ENCODE assay signal across 28 cellular contexts in the genomic region with DNA sequence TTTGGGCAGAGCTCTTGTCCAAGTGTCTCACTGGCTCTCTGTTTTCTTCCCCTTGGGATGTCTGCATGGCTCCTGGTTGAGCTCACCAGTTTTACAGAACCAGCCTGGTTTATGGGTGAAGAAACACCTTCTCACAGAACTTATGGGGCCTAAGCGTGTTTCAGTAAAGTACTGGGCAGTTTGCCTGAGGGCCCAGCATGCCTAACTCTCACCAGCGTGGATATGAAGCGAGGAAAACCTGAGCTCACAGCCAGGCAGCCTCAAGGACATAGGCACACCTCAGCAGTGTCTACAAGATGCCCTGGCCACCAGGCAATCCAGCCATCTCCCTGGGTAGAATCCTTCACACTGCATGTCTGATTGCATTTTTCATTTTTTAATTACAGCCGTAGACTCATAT.
"Had no signal": no experiment of that assay in that cellular context is flagged by ENCODE, and none has a peak within 500 bp of the region (broad histone marks: within the 10 kb centered on the region; RNA-seq: fewer than 3 reads in every experiment).

No MANE protein-coding gene starts in this region.

- H3K4me3 Mint-ChIP-seq: activated CD4-positive, alpha-beta memory T cell treated with anti-CD3 and anti-CD28 coated beads, Interleukin-2, amount 10 ng/mL, durations not matched to agents 7 days and 5 days; activated CD4-positive, alpha-beta T cell treated with anti-CD3 and anti-CD28 coated beads, Interleukin-2, amount 10 ng/mL, durations not matched to agents 24 days and 14 days; activated T-cell treated with anti-CD3 and anti-CD28 coated beads, Interleukin-2, amount 50 U/mL, for 4 hours; activated T-helper 17 cell treated with anti-CD3 and anti-CD28 coated beads, Interleukin-2, amount 50 U/mL, for 72 hours; naive thymus-derived CD8-positive, alpha-beta T cell; neural progenitor cell; T-cell; T-helper 2 cell treated with Interferon-gamma antibody and Interleukin-4, amounts not matched to agents 5 μg/mL and 100 μg/mL, for 36 hours had no signal

- H3K9me3 ChIP-seq: breast epithelium, colonic mucosa, gastrocnemius medialis, left ventricle myocardium inferior, tibial nerve had no signal

- H3K4me3 ChIP-seq: breast epithelium, colonic mucosa, gastrocnemius medialis, hepatocyte, left ventricle myocardium inferior, lung, neural progenitor cell, tibial nerve had no signal

- H3K9me3 Mint-ChIP-seq: activated CD4-positive, alpha-beta memory T cell treated with anti-CD3 and anti-CD28 coated beads, Interleukin-2, amount 10 ng/mL, durations not matched to agents 7 days and 5 days; activated CD4-positive, alpha-beta T cell treated with anti-CD3 and anti-CD28 coated beads, Interleukin-2, amount 10 ng/mL, durations not matched to agents 24 days and 14 days; activated T-cell treated with anti-CD3 and anti-CD28 coated beads, Interleukin-2, amount 50 U/mL, for 4 hours; activated T-helper 17 cell treated with anti-CD3 and anti-CD28 coated beads, Interleukin-2, amount 50 U/mL, for 72 hours; naive thymus-derived CD8-positive, alpha-beta T cell; T-cell; T-helper 2 cell treated with Interferon-gamma antibody and Interleukin-4, amounts not matched to agents 5 μg/mL and 100 μg/mL, for 36 hours had no signal

- H3K27me3 Mint-ChIP-seq: activated T-helper 17 cell treated with anti-CD3 and anti-CD28 coated beads, Interleukin-2, amount 50 U/mL, for 72 hours had no signal

- H3K4me1 ChIP-seq: breast epithelium, colonic mucosa, gastrocnemius medialis, left ventricle myocardium inferior, tibial nerve had no signal

- H3K36me3 Mint-ChIP-seq: naive thymus-derived CD8-positive, alpha-beta T cell; neural progenitor cell; T-cell had no signal

- H2AFZ ChIP-seq: hepatocyte, neural progenitor cell had no signal

- H3K27ac Mint-ChIP-seq: activated CD4-positive, alpha-beta memory T cell treated with anti-CD3 and anti-CD28 coated beads, Interleukin-2, amount 10 ng/mL, durations not matched to agents 7 days and 5 days; activated CD4-positive, alpha-beta T cell treated with anti-CD3 and anti-CD28 coated beads, Interleukin-2, amount 10 ng/mL, durations not matched to agents 24 days and 14 days; activated T-helper 17 cell treated with anti-CD3 and anti-CD28 coated beads, Interleukin-2, amount 50 U/mL, for 72 hours; naive thymus-derived CD8-positive, alpha-beta T cell; neural progenitor cell; T-cell; T-helper 2 cell treated with Interferon-gamma antibody and Interleukin-4, amounts not matched to agents 5 μg/mL and 100 μg/mL, for 36 hours had no signal

- H3K4me1 Mint-ChIP-seq: activated CD4-positive, alpha-beta memory T cell treated with anti-CD3 and anti-CD28 coated beads, Interleukin-2, amount 10 ng/mL, durations not matched to agents 7 days and 5 days; activated CD4-positive, alpha-beta T cell treated with anti-CD3 and anti-CD28 coated beads, Interleukin-2, amount 10 ng/mL, durations not matched to agents 24 days and 14 days; activated T-helper 17 cell treated with anti-CD3 and anti-CD28 coated beads, Interleukin-2, amount 50 U/mL, for 72 hours; naive thymus-derived CD8-positive, alpha-beta T cell; T-cell had no signal

- H3K36me3 ChIP-seq: breast epithelium, colonic mucosa, gastrocnemius medialis, left ventricle myocardium inferior, neural progenitor cell, tibial nerve had no signal

- H3K79me2 ChIP-seq: hepatocyte had no signal

- ATAC-seq: activated T-cell treated with anti-CD3 and anti-CD28 coated beads, Interleukin-2, amount 50 U/mL, for 4 hours; activated T-helper 17 cell treated with anti-CD3 and anti-CD28 coated beads, Interleukin-2, amount 50 U/mL, for 72 hours; gastrocnemius medialis; naive thymus-derived CD8-positive, alpha-beta T cell; right cardiac atrium; T-cell had no signal

- H3K4me2 ChIP-seq: hepatocyte, neural progenitor cell had no signal

- H3K27me3 ChIP-seq: colonic mucosa, gastrocnemius medialis, hepatocyte, neural progenitor cell had no signal

- H3K27ac ChIP-seq: breast epithelium, colonic mucosa, gastrocnemius medialis, hepatocyte, left ventricle myocardium inferior, neural progenitor cell had no signal

- H3K9ac ChIP-seq: neural progenitor cell had no signal

- DNase-seq: activated CD4-positive, alpha-beta memory T cell treated with anti-CD3 and anti-CD28 coated beads, Interleukin-2, amount 10 ng/mL, durations not matched to agents 7 days and 5 days; activated CD4-positive, alpha-beta T cell treated with anti-CD3 and anti-CD28 coated beads, Interleukin-2, amount 10 ng/mL, durations not matched to agents 24 days and 14 days; activated CD8-positive, alpha-beta memory T cell treated with anti-CD3 and anti-CD28 coated beads, Interleukin-2, amount 50 U/mL, for 48 hours; activated gamma-delta T cell treated with Interleukin-2 at 50 U/mL for 16 hours; activated naive CD4-positive, alpha-beta T cell treated with anti-CD3 and anti-CD28 coated beads, Interleukin-2, amount 50 U/mL, for 16 hours; activated T-cell treated with anti-CD3 and anti-CD28 coated beads, Interleukin-2, amount 50 U/mL, for 4 hours; amygdala; central memory CD4-positive, alpha-beta T cell; colonic mucosa; effector CD8-positive, alpha-beta T cell; gastrocnemius medialis; glutamatergic neuron; islet precursor cell; left ventricle myocardium inferior; midbrain; naive thymus-derived CD8-positive, alpha-beta T cell; occipital lobe; right cardiac atrium; stimulated activated CD4-positive, alpha-beta T cell treated with anti-CD3 and anti-CD28 coated beads, Interleukin-2, amount 100 ng/mL, for 48 hours; stimulated activated naive CD4-positive, alpha-beta T cell treated with Interleukin-2 at 50 U/mL for 16 hours; T-cell had no signal
